In the genomic region with DNA sequence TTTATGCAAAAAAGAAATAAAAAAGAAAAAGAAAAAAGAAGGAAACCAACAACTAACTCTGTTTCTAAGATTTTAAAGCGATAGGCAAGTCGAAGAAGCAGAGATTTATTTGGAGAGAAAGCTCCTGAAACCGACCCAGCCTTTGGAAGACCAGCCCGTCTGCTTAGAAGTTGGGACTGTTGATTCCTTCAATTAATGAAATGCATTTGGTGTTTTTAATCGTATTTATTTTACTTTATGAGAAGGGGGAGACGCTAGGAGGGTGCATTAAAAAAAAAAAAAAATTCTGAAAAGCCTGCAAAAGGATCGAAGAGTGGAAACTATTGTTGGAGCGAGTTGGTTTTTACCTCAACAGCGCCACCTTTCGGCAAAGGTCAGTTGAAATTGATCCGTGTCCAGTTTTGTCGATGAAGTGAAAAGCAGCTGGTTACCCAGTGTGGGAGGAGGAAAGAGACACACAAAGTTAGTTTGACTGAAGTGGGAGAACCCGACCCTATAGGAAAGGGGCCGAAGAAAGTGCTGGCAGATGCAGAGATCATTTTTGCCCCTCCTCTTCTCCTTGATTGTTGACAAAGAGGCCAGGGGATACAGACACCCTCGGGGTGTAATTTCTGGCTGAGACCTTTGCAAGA, we compare ENCODE assay signal across 7 cellular contexts.
DNase-seq lines count a peak whose midpoint lies in the region; ATAC-seq, FAIRE-seq and TF ChIP-seq lines count a peak whose summit lies in the region.

No MANE protein-coding gene starts in this region.

- peak; percentile 40 for DNase-seq in NCI-H2029 treated with DMSO at 0.1 percent for 48 hours (lab: John Stamatoyannopoulos, UW)
- DNase-seq in WERI-Rb-1: peak; percentile 61
- DNase-seq in central memory CD4-positive, alpha-beta T cell: peak; percentile 83
- DNase-seq in smooth muscle cell of the brain vasculature (ENCODE audit: low read depth, low spot score): peak; percentile 72

- H3K36me3 ChIP-seq in WERI-Rb-1: no peaks in the 10 kb centered on the region

- no peak overlapping the region for H3K27ac ChIP-seq in WERI-Rb-1

- H3K9me3 ChIP-seq in WERI-Rb-1 (ENCODE audit: severe bottlenecking): peaks cover 3% of the 10 kb centered on the region

- ATAC-seq in HG03196 (IDR thresholded peaks at IDR 0.05; ENCODE audit: unreplicated experiment): no peak

- H3K4me3 ChIP-seq in WERI-Rb-1 (ENCODE audit: low read depth, low read length): no peak overlapping the region

- peaks cover 86% of the 10 kb centered on the region for H3K27me3 ChIP-seq in WERI-Rb-1 (ENCODE audit: insufficient read depth, low read depth, severe bottlenecking)

- TF ChIP-seq CTCF in GM12874 (IDR thresholded peaks at IDR 0.05; ENCODE audit: insufficient read depth, low read depth, low read length) (peak; percentile 70), WERI-Rb-1 (IDR thresholded peaks at IDR 0.05; ENCODE audit: low read depth, low read length) (peak; percentile 69)

- peak; percentile 92 for FAIRE-seq in islet of Langerhans (lab: Jason Lieb, UNC)
